Comparison of ENCODE assay signal across 28 cellular contexts in genomic region chr7:123735539-123735938, GRCh38.
"Had no signal": no experiment of that assay in that cellular context is flagged by ENCODE, and none has a peak within 500 bp of the region (broad histone marks: within the 10 kb centered on the region; RNA-seq: fewer than 3 reads in every experiment).

No MANE protein-coding gene starts in this region.

- H3K27ac Mint-ChIP-seq: dendritic cell treated with granulocyte-macrophage colony-stimulating factor and Interleukin-4, amounts not matched to agents 40 ng/mL and 50 ng/mL, for 4 days; endodermal cell; nephron progenitor cell; stimulated activated naive CD8-positive, alpha-beta T cell treated with anti-CD3 and anti-CD28 coated beads, Interleukin-15, amount 100 ng/mL, for 72 hours had no signal

- ATAC-seq: left lobe of liver; naive thymus-derived CD8-positive, alpha-beta T cell; sciatic nerve; stimulated activated naive CD8-positive, alpha-beta T cell treated with anti-CD3 and anti-CD28 coated beads, Interleukin-15, amount 100 ng/mL, for 72 hours had no signal

- H3K27me3 Mint-ChIP-seq: dendritic cell treated with granulocyte-macrophage colony-stimulating factor and Interleukin-4, amounts not matched to agents 40 ng/mL and 50 ng/mL, for 4 days; naive thymus-derived CD8-positive, alpha-beta T cell; stimulated activated naive CD8-positive, alpha-beta T cell treated with anti-CD3 and anti-CD28 coated beads, Interleukin-15, amount 100 ng/mL, for 72 hours had no signal

- H3K36me3 ChIP-seq: colonic mucosa, ovary, thyroid gland, vagina had no signal

- H3K4me2 ChIP-seq: smooth muscle cell had no signal

- H3K27ac ChIP-seq: colonic mucosa, ovary, thyroid gland, vagina had no signal

- FAIRE-seq: frontal cortex, keratinocyte had no signal

- H3K27me3 ChIP-seq: colonic mucosa, ovary, thyroid gland, vagina had no signal

- DNase-seq: colonic mucosa; effector CD8-positive, alpha-beta T cell; endodermal cell; erythroblast; hypothalamus; immature natural killer cell; mesenchymal stem cell; midbrain; naive thymus-derived CD8-positive, alpha-beta T cell; nephron progenitor cell; occipital lobe; ovary; stimulated activated CD4-positive, alpha-beta T cell treated with anti-CD3 and anti-CD28 coated beads, Interleukin-12 subunit alpha, Interleukin-12 subunit beta, amount 100 ng/mL, for 4 hours; stimulated activated CD4-positive, alpha-beta T cell treated with anti-CD3 and anti-CD28 coated beads, Interleukin-1b, Interleukin-23, amount 100 ng/mL, for 48 hours; stimulated activated CD4-positive, alpha-beta T cell treated with anti-CD3 and anti-CD28 coated beads, Interleukin-4, amount 100 ng/mL, for 1 hour; stimulated activated CD8-positive, alpha-beta memory T cell treated with anti-CD3 and anti-CD28 coated beads, Interleukin-4, amount 100 ng/mL, for 48 hours; stimulated activated naive CD4-positive, alpha-beta T cell; stimulated activated naive CD8-positive, alpha-beta T cell treated with anti-CD3 and anti-CD28 coated beads, Interleukin-15, amount 100 ng/mL, for 72 hours; thyroid gland; trophoblast cell had no signal

- H3K4me1 Mint-ChIP-seq: nephron progenitor cell had no signal

- H3K4me3 ChIP-seq: colonic mucosa, lung, ovary, smooth muscle cell, thyroid gland, vagina had no signal

- H3K9me3 ChIP-seq: colonic mucosa, thyroid gland, vagina had no signal

- H3K4me3 Mint-ChIP-seq: dendritic cell treated with granulocyte-macrophage colony-stimulating factor and Interleukin-4, amounts not matched to agents 40 ng/mL and 50 ng/mL, for 4 days; endodermal cell; immature natural killer cell; nephron progenitor cell; stimulated activated naive CD8-positive, alpha-beta T cell treated with anti-CD3 and anti-CD28 coated beads, Interleukin-15, amount 100 ng/mL, for 72 hours had no signal
